In genomic region chr21:44338971-44339910, GRCh38 we compare ENCODE assay signal across 1 cellular context.
TF ChIP-seq lines count a peak whose summit lies in the region.

TSS of gene CFAP410 (minus strand) at chr21:44339390. CDS start at chr21:44339194, 196 bp downstream.

TF ChIP-seq in GM12878, 131 proteins besides CTCF, POLR2A, EP300 and RAD21 (continued from another document and continues in another):
- TF ChIP-seq, protein P1, sequence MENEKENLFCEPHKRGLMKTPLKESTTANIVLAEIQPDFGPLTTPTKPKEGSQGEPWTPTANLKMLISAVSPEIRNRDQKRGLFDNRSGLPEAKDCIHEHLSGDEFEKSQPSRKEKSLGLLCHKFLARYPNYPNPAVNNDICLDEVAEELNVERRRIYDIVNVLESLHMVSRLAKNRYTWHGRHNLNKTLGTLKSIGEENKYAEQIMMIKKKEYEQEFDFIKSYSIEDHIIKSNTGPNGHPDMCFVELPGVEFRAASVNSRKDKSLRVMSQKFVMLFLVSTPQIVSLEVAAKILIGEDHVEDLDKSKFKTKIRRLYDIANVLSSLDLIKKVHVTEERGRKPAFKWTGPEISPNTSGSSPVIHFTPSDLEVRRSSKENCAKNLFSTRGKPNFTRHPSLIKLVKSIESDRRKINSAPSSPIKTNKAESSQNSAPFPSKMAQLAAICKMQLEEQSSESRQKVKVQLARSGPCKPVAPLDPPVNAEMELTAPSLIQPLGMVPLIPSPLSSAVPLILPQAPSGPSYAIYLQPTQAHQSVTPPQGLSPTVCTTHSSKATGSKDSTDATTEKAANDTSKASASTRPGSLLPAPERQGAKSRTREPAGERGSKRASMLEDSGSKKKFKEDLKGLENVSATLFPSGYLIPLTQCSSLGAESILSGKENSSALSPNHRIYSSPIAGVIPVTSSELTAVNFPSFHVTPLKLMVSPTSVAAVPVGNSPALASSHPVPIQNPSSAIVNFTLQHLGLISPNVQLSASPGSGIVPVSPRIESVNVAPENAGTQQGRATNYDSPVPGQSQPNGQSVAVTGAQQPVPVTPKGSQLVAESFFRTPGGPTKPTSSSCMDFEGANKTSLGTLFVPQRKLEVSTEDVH (IDR thresholded peaks at IDR 0.05; ENCODE audit: low read depth, partially characterized antibody), result peak; percentile 66
- TF ChIP-seq BCL11A (IDR thresholded peaks at IDR 0.05; ENCODE audit: low read depth, low read length) (no peak), RAD51 (IDR thresholded peaks at IDR 0.05) (no peak), TCF7 (IDR thresholded peaks at IDR 0.05; ENCODE audit: borderline replicate concordance) (no peak), MTA2 (IDR thresholded peaks at IDR 0.05; ENCODE audit: low read depth) (no peak), ZNF207 (IDR thresholded peaks at IDR 0.05; ENCODE audit: borderline replicate concordance) (peak; percentile 78), SP1 (IDR thresholded peaks at IDR 0.05; ENCODE audit: low read depth, low read length) (peak; percentile 81), HDGF (IDR thresholded peaks at IDR 0.05) (0 out of 2 replicates have a peak, but pooled peaks have one; percentile 63), SREBF1 (IDR thresholded peaks at IDR 0.05; ENCODE audit: low read length) (no peak), SRF (IDR thresholded peaks at IDR 0.05; ENCODE audit: low read depth in 2 of 2, low read length in 2 of 2) (peak in 1 of 2 experiments; percentile 95; a peak in 3 of 4 replicates), FOS (IDR thresholded peaks at IDR 0.05; ENCODE audit: borderline replicate concordance, extremely low read depth, insufficient read length) (no peak), SPI1 (IDR thresholded peaks at IDR 0.05; ENCODE audit: borderline replicate concordance, insufficient read depth, low read depth, low read length) (no peak), SIN3A (IDR thresholded peaks at IDR 0.05; ENCODE audit: low read depth, low read length) (peak; percentile 97), CREB1 (IDR thresholded peaks at IDR 0.05; ENCODE audit: low read depth) (peak; percentile 100), ATF7 (IDR thresholded peaks at IDR 0.05; ENCODE audit: low read depth) (no peak), SREBF2 (IDR thresholded peaks at IDR 0.05; ENCODE audit: low read length) (no peak), CHD4 (IDR thresholded peaks at IDR 0.05) (no peak), RBBP5 (conservative IDR thresholded peaks at IDR 0.05) (no peak), JUND (IDR thresholded peaks at IDR 0.05; ENCODE audit: low read depth, low read length) (no peak), SUPT20H (IDR thresholded peaks at IDR 0.05; ENCODE audit: borderline replicate concordance, control insufficient read depth, low read depth, low read length) (no peak), ESRRA (IDR thresholded peaks at IDR 0.05; ENCODE audit: low read length) (no peak; the same call in 1 of the 2 replicates), MXI1 (IDR thresholded peaks at IDR 0.05; ENCODE audit: low read depth, low read length) (peak; percentile 97), BCLAF1 (IDR thresholded peaks at IDR 0.05) (no peak), TBL1XR1 (IDR thresholded peaks at IDR 0.05; ENCODE audit: low read depth, low read length) (no peak), KLF5 (IDR thresholded peaks at IDR 0.05; ENCODE audit: partially characterized antibody) (peak; percentile 65), MAX (IDR thresholded peaks at IDR 0.05; ENCODE audit: low read depth, low read length) (peak; percentile 93), NFIC (IDR thresholded peaks at IDR 0.05; ENCODE audit: low read depth, low read length) (no peak), GATAD2B (conservative IDR thresholded peaks at IDR 0.05; ENCODE audit: low read depth) (peak; percentile 96), PBX3 (IDR thresholded peaks at IDR 0.05; ENCODE audit: insufficient replicate concordance, low read depth, low read length) (no peak), REST (IDR thresholded peaks at IDR 0.05; ENCODE audit: low read depth, low read length) (no peak), RUNX3 (IDR thresholded peaks at IDR 0.05; ENCODE audit: low read length) (no peak), ETV6 (conservative IDR thresholded peaks at IDR 0.05 in 1 of 2, IDR thresholded peaks at IDR 0.05 in 1 of 2; ENCODE audit: borderline replicate concordance in 1 of 2, low read depth in 1 of 2) (no peak), SUZ12 (IDR thresholded peaks at IDR 0.05; ENCODE audit: unreplicated experiment) (no peak), TCF12 (IDR thresholded peaks at IDR 0.05; ENCODE audit: low read depth, low read length) (peak; percentile 60; the same call in 1 of the 2 replicates)
- TF ChIP-seq, protein P2, sequence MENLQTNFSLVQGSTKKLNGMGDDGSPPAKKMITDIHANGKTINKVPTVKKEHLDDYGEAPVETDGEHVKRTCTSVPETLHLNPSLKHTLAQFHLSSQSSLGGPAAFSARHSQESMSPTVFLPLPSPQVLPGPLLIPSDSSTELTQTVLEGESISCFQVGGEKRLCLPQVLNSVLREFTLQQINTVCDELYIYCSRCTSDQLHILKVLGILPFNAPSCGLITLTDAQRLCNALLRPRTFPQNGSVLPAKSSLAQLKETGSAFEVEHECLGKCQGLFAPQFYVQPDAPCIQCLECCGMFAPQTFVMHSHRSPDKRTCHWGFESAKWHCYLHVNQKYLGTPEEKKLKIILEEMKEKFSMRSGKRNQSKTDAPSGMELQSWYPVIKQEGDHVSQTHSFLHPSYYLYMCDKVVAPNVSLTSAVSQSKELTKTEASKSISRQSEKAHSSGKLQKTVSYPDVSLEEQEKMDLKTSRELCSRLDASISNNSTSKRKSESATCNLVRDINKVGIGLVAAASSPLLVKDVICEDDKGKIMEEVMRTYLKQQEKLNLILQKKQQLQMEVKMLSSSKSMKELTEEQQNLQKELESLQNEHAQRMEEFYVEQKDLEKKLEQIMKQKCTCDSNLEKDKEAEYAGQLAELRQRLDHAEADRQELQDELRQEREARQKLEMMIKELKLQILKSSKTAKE (IDR thresholded peaks at IDR 0.05; ENCODE audit: low read depth, poor library complexity, severe bottlenecking), result no peak
- TF ChIP-seq, protein P3, sequence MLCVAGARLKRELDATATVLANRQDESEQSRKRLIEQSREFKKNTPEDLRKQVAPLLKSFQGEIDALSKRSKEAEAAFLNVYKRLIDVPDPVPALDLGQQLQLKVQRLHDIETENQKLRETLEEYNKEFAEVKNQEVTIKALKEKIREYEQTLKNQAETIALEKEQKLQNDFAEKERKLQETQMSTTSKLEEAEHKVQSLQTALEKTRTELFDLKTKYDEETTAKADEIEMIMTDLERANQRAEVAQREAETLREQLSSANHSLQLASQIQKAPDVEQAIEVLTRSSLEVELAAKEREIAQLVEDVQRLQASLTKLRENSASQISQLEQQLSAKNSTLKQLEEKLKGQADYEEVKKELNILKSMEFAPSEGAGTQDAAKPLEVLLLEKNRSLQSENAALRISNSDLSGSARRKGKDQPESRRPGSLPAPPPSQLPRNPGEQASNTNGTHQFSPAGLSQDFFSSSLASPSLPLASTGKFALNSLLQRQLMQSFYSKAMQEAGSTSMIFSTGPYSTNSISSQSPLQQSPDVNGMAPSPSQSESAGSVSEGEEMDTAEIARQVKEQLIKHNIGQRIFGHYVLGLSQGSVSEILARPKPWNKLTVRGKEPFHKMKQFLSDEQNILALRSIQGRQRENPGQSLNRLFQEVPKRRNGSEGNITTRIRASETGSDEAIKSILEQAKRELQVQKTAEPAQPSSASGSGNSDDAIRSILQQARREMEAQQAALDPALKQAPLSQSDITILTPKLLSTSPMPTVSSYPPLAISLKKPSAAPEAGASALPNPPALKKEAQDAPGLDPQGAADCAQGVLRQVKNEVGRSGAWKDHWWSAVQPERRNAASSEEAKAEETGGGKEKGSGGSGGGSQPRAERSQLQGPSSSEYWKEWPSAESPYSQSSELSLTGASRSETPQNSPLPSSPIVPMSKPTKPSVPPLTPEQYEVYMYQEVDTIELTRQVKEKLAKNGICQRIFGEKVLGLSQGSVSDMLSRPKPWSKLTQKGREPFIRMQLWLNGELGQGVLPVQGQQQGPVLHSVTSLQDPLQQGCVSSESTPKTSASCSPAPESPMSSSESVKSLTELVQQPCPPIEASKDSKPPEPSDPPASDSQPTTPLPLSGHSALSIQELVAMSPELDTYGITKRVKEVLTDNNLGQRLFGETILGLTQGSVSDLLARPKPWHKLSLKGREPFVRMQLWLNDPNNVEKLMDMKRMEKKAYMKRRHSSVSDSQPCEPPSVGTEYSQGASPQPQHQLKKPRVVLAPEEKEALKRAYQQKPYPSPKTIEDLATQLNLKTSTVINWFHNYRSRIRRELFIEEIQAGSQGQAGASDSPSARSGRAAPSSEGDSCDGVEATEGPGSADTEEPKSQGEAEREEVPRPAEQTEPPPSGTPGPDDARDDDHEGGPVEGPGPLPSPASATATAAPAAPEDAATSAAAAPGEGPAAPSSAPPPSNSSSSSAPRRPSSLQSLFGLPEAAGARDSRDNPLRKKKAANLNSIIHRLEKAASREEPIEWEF (IDR thresholded peaks at IDR 0.05; ENCODE audit: insufficient replicate concordance, low read depth, low read length), result no peak
- TF ChIP-seq, protein P4, sequence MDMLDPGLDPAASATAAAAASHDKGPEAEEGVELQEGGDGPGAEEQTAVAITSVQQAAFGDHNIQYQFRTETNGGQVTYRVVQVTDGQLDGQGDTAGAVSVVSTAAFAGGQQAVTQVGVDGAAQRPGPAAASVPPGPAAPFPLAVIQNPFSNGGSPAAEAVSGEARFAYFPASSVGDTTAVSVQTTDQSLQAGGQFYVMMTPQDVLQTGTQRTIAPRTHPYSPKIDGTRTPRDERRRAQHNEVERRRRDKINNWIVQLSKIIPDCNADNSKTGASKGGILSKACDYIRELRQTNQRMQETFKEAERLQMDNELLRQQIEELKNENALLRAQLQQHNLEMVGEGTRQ (IDR thresholded peaks at IDR 0.05; ENCODE audit: borderline replicate concordance, low read depth, low read length), result no peak
- TF ChIP-seq, protein P5, sequence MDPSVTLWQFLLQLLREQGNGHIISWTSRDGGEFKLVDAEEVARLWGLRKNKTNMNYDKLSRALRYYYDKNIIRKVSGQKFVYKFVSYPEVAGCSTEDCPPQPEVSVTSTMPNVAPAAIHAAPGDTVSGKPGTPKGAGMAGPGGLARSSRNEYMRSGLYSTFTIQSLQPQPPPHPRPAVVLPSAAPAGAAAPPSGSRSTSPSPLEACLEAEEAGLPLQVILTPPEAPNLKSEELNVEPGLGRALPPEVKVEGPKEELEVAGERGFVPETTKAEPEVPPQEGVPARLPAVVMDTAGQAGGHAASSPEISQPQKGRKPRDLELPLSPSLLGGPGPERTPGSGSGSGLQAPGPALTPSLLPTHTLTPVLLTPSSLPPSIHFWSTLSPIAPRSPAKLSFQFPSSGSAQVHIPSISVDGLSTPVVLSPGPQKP (IDR thresholded peaks at IDR 0.05; ENCODE audit: low read depth, low read length), result peak; percentile 62; the same call in 1 of the 2 replicates
